In the genomic region with DNA sequence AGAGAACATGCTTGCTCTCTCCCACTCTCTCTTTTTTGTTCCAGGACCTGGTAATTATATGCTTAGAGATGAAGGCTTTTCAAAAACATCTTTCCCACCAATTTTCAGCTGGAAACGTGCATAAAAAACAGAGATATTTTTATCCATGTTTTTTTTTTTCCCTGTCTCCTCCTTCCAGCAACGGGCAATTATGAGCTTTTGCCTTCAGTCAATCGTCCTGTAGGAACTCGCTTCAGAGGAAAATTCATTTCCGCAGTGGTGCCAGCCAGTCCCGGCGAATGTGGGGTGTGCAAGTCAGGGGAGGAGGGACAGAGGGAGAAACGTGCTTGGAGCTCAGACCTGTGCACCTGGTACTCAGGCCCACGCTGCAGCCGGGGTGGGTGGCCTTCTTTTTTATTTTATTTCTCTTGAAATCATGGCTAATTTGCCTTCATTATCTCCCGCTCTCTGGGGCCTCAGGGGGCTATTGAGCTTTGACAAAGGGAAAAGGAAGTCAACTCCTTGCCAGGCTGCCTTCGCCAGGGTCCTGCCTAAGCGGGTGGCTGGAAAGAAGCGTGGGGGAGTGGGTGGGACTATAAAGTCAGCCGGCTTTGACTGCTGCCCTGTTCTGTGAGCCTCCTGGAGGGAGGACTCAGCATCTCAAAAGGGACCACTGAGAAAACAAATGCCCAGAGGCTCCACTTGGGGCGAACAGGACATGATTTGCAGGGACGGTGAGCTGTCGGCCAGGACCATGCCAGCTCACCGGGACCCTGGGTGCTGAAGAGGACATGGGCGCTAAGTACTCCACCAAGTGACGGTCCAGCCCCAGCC, we compare ENCODE assay signal across 16 cellular contexts. TPM values are rescaled to one million over a fixed set of nuclear protein-coding genes. Genes with fewer than 3 reads are reported as not detected.
DNase-seq lines count a peak whose midpoint lies in the region; FAIRE-seq and TF ChIP-seq lines count a peak whose summit lies in the region.
"Had no signal": no experiment of that assay in that cellular context is flagged by ENCODE, and none has a peak within 500 bp of the region (broad histone marks: within the 10 kb centered on the region; RNA-seq: fewer than 3 reads in every experiment).

No MANE protein-coding gene starts in this region.

- H3K27me3 Mint-ChIP-seq in mesothelial cell of epicardium (ENCODE audit: low read depth) (peaks cover 23% of the 10 kb centered on the region), CD14-positive monocyte (ENCODE audit: low read depth in 3 of 3) (peaks cover 4 to 21% (median 8%) of the 10 kb centered on the region in 3 donors)

- H2BK12ac ChIP-seq in H1 (ENCODE audit: low read depth, low read length), result peak overlapping the region; percentile 98; the same call in 1 of the 2 replicates

- H2AFZ ChIP-seq in H1 (ENCODE audit: low read length), result no peak overlapping the region

- H3K18ac ChIP-seq in H1 (ENCODE audit: extremely low read depth, low read length), result peak overlapping the region; percentile 72

- H3K9me3 Mint-ChIP-seq in mesothelial cell of epicardium (peaks cover 5% of the 10 kb centered on the region), CD14-positive monocyte (peaks cover 0 to 2% (median 0%) of the 10 kb centered on the region in 7 donors)
- H3K9me3 Mint-ChIP-seq: activated T-helper 1 cell treated with anti-CD3 and anti-CD28 coated beads, Interleukin-12 subunit alpha, Interleukin-12 subunit beta, Interleukin-2, Interleukin-4 antibody, amounts not matched to agents 30 ng/mL and 10 ng/mL and 1 ng/mL, durations not matched to agents 14 hours and 24 hours and 36 hours; stimulated activated naive CD8-positive, alpha-beta T cell treated with anti-CD3 and anti-CD28 coated beads, Interleukin-15, amount 100 ng/mL, for 72 hours had no signal

- intact Hi-C loops in sigmoid colon (cut with DNase I), result no loop called here
- intact Hi-C loops in CD14-positive monocyte (cut with micrococcal nuclease), result no loop called here

- no peak overlapping the region for H3K14ac ChIP-seq in H1 (ENCODE audit: insufficient read length)

- no peaks in the 10 kb centered on the region; a peak in 1 of 8 replicates for H3K36me3 ChIP-seq in H1 (ENCODE audit: control insufficient read depth in 2 of 4, insufficient read depth in 4 of 4, low read length in 3 of 4)
- H3K36me3 ChIP-seq in sigmoid colon, result no peaks in the 10 kb centered on the region
- H3K36me3 ChIP-seq: SJSA1 had no signal

- no peak overlapping the region for H3K9ac ChIP-seq in H1 (replicated peaks in 1 of 4; ENCODE audit: extremely low read depth in 1 of 4, low read depth in 3 of 4, low read length in 3 of 4)

- H4K91ac ChIP-seq in H1 (replicated peaks; ENCODE audit: insufficient read length, low read length), result peak overlapping the region; percentile 82

- no peaks in the 10 kb centered on the region; the same call in 1 of the 2 replicates for H3K79me1 ChIP-seq in H1 (ENCODE audit: low read depth, low read length)

- H3K4me3 Mint-ChIP-seq in mesothelial cell of epicardium, result peak overlapping the region; percentile 15
- no peak overlapping the region for H3K4me3 Mint-ChIP-seq in CD14-positive monocyte
- H3K4me3 Mint-ChIP-seq: activated T-helper 1 cell treated with anti-CD3 and anti-CD28 coated beads, Interleukin-12 subunit alpha, Interleukin-12 subunit beta, Interleukin-2, Interleukin-4 antibody, amounts not matched to agents 30 ng/mL and 10 ng/mL and 1 ng/mL, durations not matched to agents 14 hours and 24 hours and 36 hours; stimulated activated naive CD8-positive, alpha-beta T cell treated with anti-CD3 and anti-CD28 coated beads, Interleukin-15, amount 100 ng/mL, for 72 hours had no signal

- peak overlapping the region; percentile 94; the same call in 1 of the 2 replicates for H2BK20ac ChIP-seq in H1 (ENCODE audit: low read length)

- peak in 1 of 3 experiments; percentile 32; a peak in 1 of 4 replicates for TF ChIP-seq CTCF in H1 (IDR thresholded peaks at IDR 0.05; ENCODE audit: control extremely low read depth in 1 of 3, insufficient read depth in 1 of 3, low read depth in 1 of 3, low read length in 3 of 3)
- TF ChIP-seq CTCF in mesothelial cell of epicardium (IDR thresholded peaks at IDR 0.05; ENCODE audit: unreplicated experiment), result no peak
- TF ChIP-seq CTCF in sigmoid colon (IDR thresholded peaks at IDR 0.05), result no peak
- TF ChIP-seq CTCF in CD14-positive monocyte (IDR thresholded peaks at IDR 0.05), result no peak

- H3K4ac ChIP-seq in H1 (replicated peaks; ENCODE audit: insufficient read length, low read depth, low read length), result no peak overlapping the region

- no peaks in the 10 kb centered on the region for H4K20me1 ChIP-seq in H1 (replicated peaks in 1 of 2; ENCODE audit: control insufficient read depth in 1 of 2, insufficient read depth in 2 of 2, low read length in 2 of 2)

- peaks cover 8 to 42% (median 31%) of the 10 kb centered on the region in 4 experiments for H3K4me1 ChIP-seq in H1 (replicated peaks in 1 of 4; ENCODE audit: control insufficient read depth in 3 of 4, insufficient read depth in 4 of 4, low read length in 3 of 4)
- no peaks in the 10 kb centered on the region for H3K4me1 ChIP-seq in sigmoid colon
- H3K4me1 ChIP-seq: SJSA1 had no signal

- peak overlapping the region; percentile 89 for H2BK15ac ChIP-seq in H1 (ENCODE audit: low read length)

- TF ChIP-seq EP300 in H1 (IDR thresholded peaks at IDR 0.05; ENCODE audit: borderline replicate concordance in 1 of 2, low read depth in 2 of 2, low read length in 2 of 2) (no peak), sigmoid colon (IDR thresholded peaks at IDR 0.05) (no peak)

- peak; percentile 2 to 14; a peak in 2 of 4 replicates for TF ChIP-seq RAD21 in H1 (IDR thresholded peaks at IDR 0.05 in 1 of 2, conservative IDR thresholded peaks at IDR 0.05 in 1 of 2; ENCODE audit: low read depth in 2 of 2, low read length in 2 of 2)

- H2BK120ac ChIP-seq in H1 (replicated peaks; ENCODE audit: low read depth, low read length), result peak overlapping the region; percentile 98

- H3K56ac ChIP-seq in H1 (replicated peaks; ENCODE audit: insufficient read length, low read depth, low read length), result peak overlapping the region; percentile 43

- POLR2A ChIA-PET in H1 (lab: Charles Lee; ENCODE audit: partially characterized antibody), result interaction anchor here (1.2 kb wide), 1 partner anchor 9 kb away, joined by 4 read pairs; no protein-coding TSS in a partner anchor

- no peaks in the 10 kb centered on the region for H3K79me2 ChIP-seq in H1 (ENCODE audit: control insufficient read depth in 1 of 2, insufficient read depth in 2 of 2, low read length in 2 of 2)

- H3K27me3 ChIP-seq in H1 (replicated peaks in 1 of 4; ENCODE audit: control insufficient read depth in 3 of 4, extremely low read depth in 1 of 4, insufficient read depth in 3 of 4, low read length in 3 of 4) (no peaks in the 10 kb centered on the region), sigmoid colon (no peaks in the 10 kb centered on the region)
- H3K27me3 ChIP-seq: SJSA1 had no signal

- CTCF ChIA-PET in H1 (lab: Charles Lee; ENCODE audit: partially characterized antibody), result interaction anchor here (0.6 to 12.2 kb wide), 12 partner anchors 8 to 330 kb away, joined by 3 to 171 read pairs (median 4); no protein-coding TSS in a partner anchor

- H3K27ac ChIP-seq in H1 (ENCODE audit: low read depth, low read length) (no peak overlapping the region), sigmoid colon (no peak overlapping the region)
- H3K27ac ChIP-seq: SJSA1 had no signal

- peak; percentile 78 for DNase-seq in ELF-1 (ENCODE audit: low read depth, low spot score)
- peak; percentile 41 for DNase-seq in NCI-H146 treated with DMSO at 0.1 percent for 48 hours (lab: John Stamatoyannopoulos, UW; ENCODE audit: unreplicated experiment)
- DNase-seq in H1 (ENCODE audit: low read depth in 1 of 2, low spot score in 2 of 2), result peak; percentile 64 to 78
- DNase-seq in mesothelial cell of epicardium (ENCODE audit: low spot score in 2 of 2, unreplicated experiment in 2 of 2), result no peak
- no peak for DNase-seq in H54 (ENCODE audit: insufficient read length, low spot score)
- no peak for DNase-seq in sigmoid colon
- DNase-seq in activated T-cell treated with anti-CD3 and anti-CD28 coated beads, Interleukin-2, amount 50 U/mL, for 1 hour, result no peak
- DNase-seq in CD14-positive monocyte (ENCODE audit: low spot score), result no peak
- DNase-seq: activated CD4-positive, alpha-beta T cell treated with anti-CD3 and anti-CD28 coated beads, Interleukin-2, amount 50 U/mL, for 48 hours; NCI-H187; stimulated activated naive CD8-positive, alpha-beta T cell treated with anti-CD3 and anti-CD28 coated beads, Interleukin-15, amount 100 ng/mL, for 72 hours had no signal

- H3K27ac Mint-ChIP-seq in mesothelial cell of epicardium (no peak overlapping the region), CD14-positive monocyte (no peak overlapping the region)
- H3K27ac Mint-ChIP-seq: activated T-helper 1 cell treated with anti-CD3 and anti-CD28 coated beads, Interleukin-12 subunit alpha, Interleukin-12 subunit beta, Interleukin-2, Interleukin-4 antibody, amounts not matched to agents 30 ng/mL and 10 ng/mL and 1 ng/mL, durations not matched to agents 14 hours and 24 hours and 36 hours; stimulated activated naive CD8-positive, alpha-beta T cell treated with anti-CD3 and anti-CD28 coated beads, Interleukin-15, amount 100 ng/mL, for 72 hours had no signal

- peak overlapping the region; percentile 96; the same call in 1 of the 2 replicates for H2BK5ac ChIP-seq in H1 (ENCODE audit: low read depth, low read length)

- no peaks in the 10 kb centered on the region for H3K36me3 Mint-ChIP-seq in mesothelial cell of epicardium
- no peaks in the 10 kb centered on the region for H3K36me3 Mint-ChIP-seq in CD14-positive monocyte

- no peak overlapping the region for H3K23ac ChIP-seq in H1 (ENCODE audit: insufficient read length)

- peak; percentile 62 for FAIRE-seq in H1 (lab: Jason Lieb, UNC)
- no peak for FAIRE-seq in H54 (lab: Jason Lieb, UNC)
- FAIRE-seq: GM18507, K562 had no signal

- H3K23me2 ChIP-seq in H1 (ENCODE audit: low read depth, low read length), result 0 out of 2 replicates have a peak, but pooled peaks cover 2% of the 10 kb centered on the region

- H4K5ac ChIP-seq in H1 (ENCODE audit: insufficient read length, low read depth, low read length), result peak overlapping the region; percentile 18

- peak overlapping the region; percentile 30 to 66 for H3K4me2 ChIP-seq in H1 (ENCODE audit: insufficient read depth in 1 of 2, low read depth in 2 of 2, low read length in 2 of 2)

- WGBS in H1 (ENCODE audit: extremely low coverage in 1 of 2, insufficient coverage in 1 of 2, insufficient read length in 1 of 2, insufficient replicate concordance in 2 of 2, low coverage in 1 of 2, low lambda C conversion rate in 2 of 2, missing lambda C conversion rate in 1 of 2), 2 experiments, result 14% methylated on average over 20 of the region's 21 CpGs; no CpG with 5 or more reads in 1 of the 2 experiments
- WGBS in sigmoid colon, 2 donors, result 56 to 75% methylated on average over 21 of the region's 21 CpGs

- H2AK5ac ChIP-seq in H1 (ENCODE audit: low read depth, low read length), result 0 out of 2 replicates have a peak overlapping the region, but pooled peaks have one; percentile 61

- H3K4me3 ChIP-seq in H1 (ENCODE audit: extremely low read depth in 1 of 4, insufficient read depth in 2 of 4, low read depth in 3 of 4, low read length in 4 of 4) (peak overlapping the region in 2 of 4 experiments; percentile 0 to 32; a peak in 4 of 8 replicates), sigmoid colon (no peak overlapping the region)
- H3K4me3 ChIP-seq: K562, SJSA1 had no signal

- H3K4me1 Mint-ChIP-seq in mesothelial cell of epicardium (peaks cover 19% of the 10 kb centered on the region), CD14-positive monocyte (no peaks in the 10 kb centered on the region)
- H3K4me1 Mint-ChIP-seq: stimulated activated naive CD8-positive, alpha-beta T cell treated with anti-CD3 and anti-CD28 coated beads, Interleukin-15, amount 100 ng/mL, for 72 hours had no signal

- TF ChIP-seq POLR2A in H1 (IDR thresholded peaks at IDR 0.05; ENCODE audit: control extremely low read depth in 1 of 2, low read depth in 2 of 2, low read length in 2 of 2) (no peak), H54 (IDR thresholded peaks at IDR 0.05; ENCODE audit: low read depth, low read length) (no peak), sigmoid colon (IDR thresholded peaks at IDR 0.05) (no peak)

- H3K9me3 ChIP-seq in H1 (ENCODE audit: insufficient read depth in 2 of 2, low read depth in 1 of 2, low read length in 1 of 2) (no peaks in the 10 kb centered on the region), sigmoid colon (no peaks in the 10 kb centered on the region)
- H3K9me3 ChIP-seq: SJSA1 had no signal

- H4K8ac ChIP-seq in H1 (ENCODE audit: extremely low read depth, insufficient read depth, low read length), result no peak overlapping the region

RNA-seq across cellular contexts. Expression of a gene that starts 5.6 kb away (rescaled TPM):
- 6.4 and 6.9 TPM in 2 replicates for total RNA-seq in H1 (2021; fragmentation: NEBNext Ultra II Directional; extraction: Animal tissue kit (Norgen Biotek cat#: 25700))
- 2.5 and 3.5 TPM in 2 replicates for polyA plus RNA-seq in H1 (2011; rRNA removed)
- polyA plus RNA-seq in H1 (2011; cell fraction: cytosol; rRNA removed), result 3.7 TPM
- 25.9 TPM for polyA plus RNA-seq in H1 (2011; cell fraction: nucleus; rRNA removed)
- polyA plus RNA-seq in H1 (2012, experiment 1 of 2), result 4.3 to 7.8 TPM (median 5.2 TPM) in 4 replicates
- polyA plus RNA-seq in H1 (2012, experiment 2 of 2), result 1.2 TPM
- 2.0 TPM for polyA plus RNA-seq in H1 (2013, experiment 1 of 2)
- polyA plus RNA-seq in H1 (2013, experiment 2 of 2), result 1.8 TPM
- 1.9 and 4.6 TPM in 2 replicates for polyA minus RNA-seq in H1 (2011; rRNA and poly(A)+ RNA removed)
- 1.8 TPM for polyA minus RNA-seq in H1 (2011; cell fraction: cytosol; rRNA and poly(A)+ RNA removed)
- 9.1 TPM for polyA minus RNA-seq in H1 (2011; cell fraction: nucleus; rRNA and poly(A)+ RNA removed)
- 1.0 to 1.1 TPM (median 1.0 TPM) in 3 replicates for total RNA-seq in mesothelial cell of epicardium
- 1 to 10 TPM in 2 of 4 donors, under 1 TPM in 2; 0.16 to 1.7 (median 0.87) TPM for total RNA-seq in sigmoid colon
- polyA plus RNA-seq in sigmoid colon, result under 1 TPM; under 0.01 to 0.90 (median 0.23) TPM
- not detected for polyA plus RNA-seq in CD14-positive monocyte
- total RNA-seq: activated T-helper 1 cell treated with anti-CD3 and anti-CD28 coated beads, Interleukin-12 subunit alpha, Interleukin-12 subunit beta, Interleukin-2, Interleukin-4 antibody, amounts not matched to agents 30 ng/mL and 10 ng/mL and 1 ng/mL, durations not matched to agents 14 hours and 24 hours and 36 hours; dermis microvascular lymphatic vessel endothelial cell; K562 had no signal

Comparison
In these comparisons a context has a peak if more than half of its experiments do, and no peak if none do; other contexts are left out.
1. DNase-seq: peak in ELF-1 (single experiment), NCI-H146 treated with DMSO at 0.1 percent for 48 hours (single experiment) and H1 (2 of 2); none in mesothelial cell of epicardium (0 of 2), H54 (single experiment), sigmoid colon (single experiment), activated T-cell treated with anti-CD3 and anti-CD28 coated beads, Interleukin-2, amount 50 U/mL, for 1 hour (single experiment) and CD14-positive monocyte (single experiment).